Comparison of ENCODE assay signal across 10 cellular contexts in genomic region chr2:225100856-225101294, GRCh38. TPM values are rescaled to one million over a fixed set of nuclear protein-coding genes. Genes with fewer than 3 reads are reported as not detected.
DNase-seq lines count a peak whose midpoint lies in the region; FAIRE-seq and TF ChIP-seq lines count a peak whose summit lies in the region.
"Had no signal": no experiment of that assay in that cellular context is flagged by ENCODE, and none has a peak within 500 bp of the region (broad histone marks: within the 10 kb centered on the region; RNA-seq: fewer than 3 reads in every experiment).

No MANE protein-coding gene starts in this region.

- FAIRE-seq in H1 (lab: Jason Lieb, UNC): no peak

- no peak overlapping the region for H2BK12ac ChIP-seq in H1 (ENCODE audit: low read depth, low read length)

- no peak overlapping the region for H3K14ac ChIP-seq in H1 (ENCODE audit: insufficient read length)

- no peak for TF ChIP-seq EP300 in H1 (IDR thresholded peaks at IDR 0.05; ENCODE audit: borderline replicate concordance in 1 of 2, low read depth in 2 of 2, low read length in 2 of 2)

- no peak for TF ChIP-seq RAD21 in H1 (IDR thresholded peaks at IDR 0.05 in 1 of 2, conservative IDR thresholded peaks at IDR 0.05 in 1 of 2; ENCODE audit: low read depth in 2 of 2, low read length in 2 of 2)

- H4K5ac ChIP-seq in H1 (ENCODE audit: insufficient read length, low read depth, low read length): no peak overlapping the region

- no peak overlapping the region for H3K9ac ChIP-seq in H1 (replicated peaks in 1 of 4; ENCODE audit: extremely low read depth in 1 of 4, low read depth in 3 of 4, low read length in 3 of 4)

- no peak overlapping the region for H3K56ac ChIP-seq in H1 (replicated peaks; ENCODE audit: insufficient read length, low read depth, low read length)

- H3K36me3 ChIP-seq in H1 (ENCODE audit: control insufficient read depth in 2 of 4, insufficient read depth in 4 of 4, low read length in 3 of 4) (no peaks in the 10 kb centered on the region), osteoblast (ENCODE audit: insufficient read depth, low read length) (no peaks in the 10 kb centered on the region), tibial artery (no peaks in the 10 kb centered on the region)

- H4K8ac ChIP-seq in H1 (ENCODE audit: extremely low read depth, insufficient read depth, low read length): no peak overlapping the region

- no peaks in the 10 kb centered on the region for H3K23me2 ChIP-seq in H1 (ENCODE audit: low read depth, low read length)

- no peaks in the 10 kb centered on the region for H3K79me1 ChIP-seq in H1 (ENCODE audit: low read depth, low read length)

- H3K23ac ChIP-seq in H1 (ENCODE audit: insufficient read length): no peak overlapping the region

- H3K27ac ChIP-seq in H1 (ENCODE audit: low read depth, low read length) (no peak overlapping the region), osteoblast (ENCODE audit: low read depth, low read length) (peak overlapping the region; percentile 99), tibial artery (no peak overlapping the region)

- intact Hi-C loops in tibial artery (cut with DNase I; ENCODE audit: low total_unique reads): no loop called here

- H2AFZ ChIP-seq in H1 (ENCODE audit: low read length) (peak overlapping the region; percentile 49; the same call in 1 of the 2 replicates), osteoblast (ENCODE audit: low read length) (peak overlapping the region; percentile 74)

- no peak overlapping the region for H2BK20ac ChIP-seq in H1 (ENCODE audit: low read length)

- no peak overlapping the region for H2BK5ac ChIP-seq in H1 (ENCODE audit: low read depth, low read length)

- DNase-seq in ELR (ENCODE audit: low read depth): peak; percentile 97
- DNase-seq in NCI-H69 (lab: John Stamatoyannopoulos, UW): peak; percentile 37
- DNase-seq in H1 (ENCODE audit: low read depth in 1 of 2, low spot score in 2 of 2): no peak
- peak; percentile 47 for DNase-seq in osteoblast (ENCODE audit: insufficient read length, low spot score, missing footprints)
- DNase-seq in middle frontal gyrus (ENCODE audit: extremely low spot score, low spot score): no peak
- DNase-seq in NCI-H774 (lab: John Stamatoyannopoulos, UW): no peak
- no peak for DNase-seq in tibial artery
- DNase-seq in COR-L47 (lab: John Stamatoyannopoulos, UW): no peak
- DNase-seq: GDM1, NCI-H446 treated with DMSO at 0.1 percent for 48 hours had no signal

- POLR2A ChIA-PET in H1 (lab: Charles Lee; ENCODE audit: partially characterized antibody): no interaction called here

- H3K27me3 ChIP-seq in H1 (replicated peaks in 1 of 4; ENCODE audit: control insufficient read depth in 3 of 4, extremely low read depth in 1 of 4, insufficient read depth in 3 of 4, low read length in 3 of 4): no peaks in the 10 kb centered on the region
- no peaks in the 10 kb centered on the region for H3K27me3 ChIP-seq in osteoblast (ENCODE audit: insufficient read depth, low read length)
- no peaks in the 10 kb centered on the region for H3K27me3 ChIP-seq in tibial artery

- no peak overlapping the region for H4K91ac ChIP-seq in H1 (replicated peaks; ENCODE audit: insufficient read length, low read length)

- 85% methylated on average over 1 of the region's 1 CpG; no CpG with 5 or more reads in 1 of the 2 experiments for WGBS in H1 (ENCODE audit: extremely low coverage in 1 of 2, insufficient coverage in 1 of 2, insufficient read length in 1 of 2, insufficient replicate concordance in 2 of 2, low coverage in 1 of 2, low lambda C conversion rate in 2 of 2, missing lambda C conversion rate in 1 of 2), 2 experiments

- H3K4me3 ChIP-seq in H1 (ENCODE audit: extremely low read depth in 1 of 4, insufficient read depth in 2 of 4, low read depth in 3 of 4, low read length in 4 of 4): no peak overlapping the region
- H3K4me3 ChIP-seq in osteoblast (ENCODE audit: insufficient read depth, low read length): peak overlapping the region; percentile 34
- H3K4me3 ChIP-seq in tibial artery: no peak overlapping the region

- H3K4ac ChIP-seq in H1 (replicated peaks; ENCODE audit: insufficient read length, low read depth, low read length): no peak overlapping the region

- H2AK5ac ChIP-seq in H1 (ENCODE audit: low read depth, low read length): no peak overlapping the region

- H4K20me1 ChIP-seq in H1 (replicated peaks in 1 of 2; ENCODE audit: control insufficient read depth in 1 of 2, insufficient read depth in 2 of 2, low read length in 2 of 2) (no peaks in the 10 kb centered on the region), osteoblast (ENCODE audit: insufficient read depth, low read length) (no peaks in the 10 kb centered on the region)

- TF ChIP-seq CTCF in H1 (IDR thresholded peaks at IDR 0.05; ENCODE audit: control extremely low read depth in 1 of 3, insufficient read depth in 1 of 3, low read depth in 1 of 3, low read length in 3 of 3) (no peak), osteoblast (IDR thresholded peaks at IDR 0.05; ENCODE audit: extremely low read depth, low read depth, low read length) (no peak), tibial artery (IDR thresholded peaks at IDR 0.05) (no peak)

- H3K79me2 ChIP-seq in H1 (ENCODE audit: control insufficient read depth in 1 of 2, insufficient read depth in 2 of 2, low read length in 2 of 2) (no peaks in the 10 kb centered on the region), osteoblast (ENCODE audit: insufficient read depth, low read length) (no peaks in the 10 kb centered on the region)

- peaks cover 0 to 4% (median 0%) of the 10 kb centered on the region in 4 experiments; a peak in 1 of 7 replicates for H3K4me1 ChIP-seq in H1 (replicated peaks in 1 of 4; ENCODE audit: control insufficient read depth in 3 of 4, insufficient read depth in 4 of 4, low read length in 3 of 4)
- peaks cover 57% of the 10 kb centered on the region for H3K4me1 ChIP-seq in osteoblast (ENCODE audit: insufficient read depth, low read length)
- H3K4me1 ChIP-seq in tibial artery: peaks cover 0 to 22% (median 3%) of the 10 kb centered on the region in 4 donors

- H2BK120ac ChIP-seq in H1 (replicated peaks; ENCODE audit: low read depth, low read length): peak overlapping the region; percentile 18

- H3K9me3 ChIP-seq in H1 (ENCODE audit: insufficient read depth in 2 of 2, low read depth in 1 of 2, low read length in 1 of 2): no peaks in the 10 kb centered on the region
- H3K9me3 ChIP-seq in osteoblast (ENCODE audit: low read depth, low read length): no peaks in the 10 kb centered on the region
- H3K9me3 ChIP-seq in tibial artery: no peaks in the 10 kb centered on the region

- CTCF ChIA-PET in H1 (lab: Charles Lee; ENCODE audit: partially characterized antibody): no interaction called here

- no peak overlapping the region; the same call in 1 of the 2 replicates for H3K18ac ChIP-seq in H1 (ENCODE audit: extremely low read depth, low read length)

- no peak overlapping the region for H3K4me2 ChIP-seq in H1 (ENCODE audit: insufficient read depth in 1 of 2, low read depth in 2 of 2, low read length in 2 of 2)
- peak overlapping the region; percentile 75 for H3K4me2 ChIP-seq in osteoblast (ENCODE audit: insufficient read depth, low read length)

- TF ChIP-seq POLR2A in H1 (IDR thresholded peaks at IDR 0.05; ENCODE audit: control extremely low read depth in 1 of 2, low read depth in 2 of 2, low read length in 2 of 2): no peak

- H2BK15ac ChIP-seq in H1 (ENCODE audit: low read length): no peak overlapping the region

TF ChIP-seq in H1, 55 proteins besides CTCF, POLR2A, EP300 and RAD21 (continues in another document):
- TF ChIP-seq NRF1 (IDR thresholded peaks at IDR 0.05; ENCODE audit: low read depth, low read length) (no peak), FOSL1 (IDR thresholded peaks at IDR 0.05; ENCODE audit: insufficient read depth, low read depth, low read length) (no peak), TEAD4 (IDR thresholded peaks at IDR 0.05; ENCODE audit: low read depth, low read length) (no peak), MAX (IDR thresholded peaks at IDR 0.05) (no peak), CEBPB (IDR thresholded peaks at IDR 0.05; ENCODE audit: low read depth, low read length) (no peak), EGR1 (IDR thresholded peaks at IDR 0.05; ENCODE audit: borderline replicate concordance, low read depth, low read length) (no peak), SIN3A (conservative IDR thresholded peaks at IDR 0.05 in 1 of 2, IDR thresholded peaks at IDR 0.05 in 1 of 2; ENCODE audit: low read depth in 1 of 2, low read length in 2 of 2) (no peak), GTF2F1 (IDR thresholded peaks at IDR 0.05; ENCODE audit: borderline replicate concordance, low read depth, low read length) (no peak), PHF8 (conservative IDR thresholded peaks at IDR 0.05; ENCODE audit: low read depth, low read length) (no peak), TAF1 (IDR thresholded peaks at IDR 0.05; ENCODE audit: low read depth, low read length) (no peak), ZNF274 (IDR thresholded peaks at IDR 0.05; ENCODE audit: borderline replicate concordance, extremely low read depth, low read length) (no peak), RNF2 (IDR thresholded peaks at IDR 0.05; ENCODE audit: borderline replicate concordance, low read depth, low read length, missing control alignments, poor library complexity, severe bottlenecking) (no peak), SAP30 (IDR thresholded peaks at IDR 0.05; ENCODE audit: insufficient read depth, insufficient replicate concordance, low read length) (no peak), SP1 (IDR thresholded peaks at IDR 0.05; ENCODE audit: low read depth, low read length) (no peak), TBP (IDR thresholded peaks at IDR 0.05; ENCODE audit: low read depth, low read length) (no peak), RBBP5 (IDR thresholded peaks at IDR 0.05; ENCODE audit: borderline replicate concordance, low read depth, low read length) (no peak), SP4 (IDR thresholded peaks at IDR 0.05; ENCODE audit: low read length) (no peak)

RNA-seq across cellular contexts. Expression of gene DOCK10, which starts 58.6 kb away (rescaled TPM):
- total RNA-seq in H1 (2021; fragmentation: NEBNext Ultra II Directional; extraction: Animal tissue kit (Norgen Biotek cat#: 25700)): 1.3 and 1.6 TPM in 2 replicates
- polyA plus RNA-seq in H1 (2011; rRNA removed): 0.24 and 0.33 TPM in 2 replicates
- polyA plus RNA-seq in H1 (2011; cell fraction: cytosol; rRNA removed): 0.53 TPM
- polyA plus RNA-seq in H1 (2011; cell fraction: nucleus; rRNA removed): 0.87 TPM
- 0.69 to 1.0 TPM (median 0.74 TPM) in 4 replicates for polyA plus RNA-seq in H1 (2012, experiment 1 of 2)
- not detected for polyA plus RNA-seq in H1 (2012, experiment 2 of 2)
- 0.34 TPM for polyA plus RNA-seq in H1 (2013, experiment 1 of 2)
- 0.61 TPM for polyA plus RNA-seq in H1 (2013, experiment 2 of 2)
- 1.4 and 3.5 TPM in 2 replicates for polyA minus RNA-seq in H1 (2011; rRNA and poly(A)+ RNA removed)
- polyA minus RNA-seq in H1 (2011; cell fraction: cytosol; rRNA and poly(A)+ RNA removed): 0.15 TPM
- polyA minus RNA-seq in H1 (2011; cell fraction: nucleus; rRNA and poly(A)+ RNA removed): 2.8 TPM
- total RNA-seq in osteoblast: 33.3 and 38.3 TPM in 2 replicates

Comparison
In these comparisons a context has a peak if more than half of its experiments do, and no peak if none do; other contexts are left out.
1. DNase-seq: peak in ELR (single experiment), NCI-H69 (single experiment) and osteoblast (single experiment); none in H1 (0 of 2), middle frontal gyrus (single experiment), NCI-H774 (single experiment), tibial artery (0 of 2) and COR-L47 (single experiment).
2. RNA of gene DOCK10, which starts 58.6 kb away (total RNA-seq): 33.3 to 38.3 TPM in osteoblast; 1.3 to 1.6 TPM in H1; every median in the first group is over 10 times any median in the second.